Comparison of ENCODE assay signal across 18 cellular contexts in genomic region chr11:84234011-84234410, GRCh38.
"Had no signal": no experiment of that assay in that cellular context is flagged by ENCODE, and none has a peak within 500 bp of the region (broad histone marks: within the 10 kb centered on the region; RNA-seq: fewer than 3 reads in every experiment).

No MANE protein-coding gene starts in this region.

- H3K4me3 ChIP-seq: body of pancreas, lung, psoas muscle, skin epidermis, transverse colon, vagina had no signal

- H3K4me1 ChIP-seq: body of pancreas, psoas muscle, transverse colon, vagina had no signal

- FAIRE-seq: colon, frontal cortex, kidney had no signal

- H3K9me3 ChIP-seq: body of pancreas, psoas muscle, transverse colon, vagina had no signal

- H3K36me3 ChIP-seq: transverse colon, vagina had no signal

- H3K27me3 ChIP-seq: body of pancreas, transverse colon, vagina had no signal

- H3K27ac ChIP-seq: body of pancreas, psoas muscle, skin epidermis, transverse colon, vagina had no signal

- DNase-seq: activated B cell treated with CpG ODN at 0.5 μM for 24 hours; activated CD4-positive, alpha-beta memory T cell treated with anti-CD3 and anti-CD28 coated beads, Interleukin-2, amount 10 ng/mL, durations not matched to agents 7 days and 5 days; activated CD4-positive, alpha-beta T cell treated with anti-CD3 and anti-CD28 coated beads for 48 hours; activated naive CD4-positive, alpha-beta T cell treated with Interleukin-2 at 50 U/mL for 16 hours; activated naive CD8-positive, alpha-beta T cell treated with anti-CD3 and anti-CD28 coated beads, Interleukin-2, amount 10 ng/mL, durations not matched to agents 7 days and 5 days; activated T-cell treated with anti-CD3 and anti-CD28 coated beads, Interleukin-2, amount 50 U/mL, for 24 hours; body of pancreas; erythroblast; kidney; psoas muscle; right cardiac atrium; stimulated activated naive CD8-positive, alpha-beta T cell treated with anti-CD3 and anti-CD28 coated beads, Interleukin-15, Interleukin-2, amounts not matched to agents 100 U/mL and 50 U/mL, for 24 hours; transverse colon had no signal
